8 cellular contexts compared by ENCODE assay signal in genomic region chr2:71069376-71069775, GRCh38. TPM values are rescaled to one million over a fixed set of nuclear protein-coding genes. Genes with fewer than 3 reads are reported as not detected.
DNase-seq lines count a peak whose midpoint lies in the region; ATAC-seq and TF ChIP-seq lines count a peak whose summit lies in the region.

No MANE protein-coding gene starts in this region.

- no peak for TF ChIP-seq POLR2A in prostate gland (IDR thresholded peaks at IDR 0.05)

- no peaks in the 10 kb centered on the region for H3K9me3 ChIP-seq in SJSA1 (replicated peaks)
- H3K9me3 ChIP-seq in fibroblast of lung (ENCODE audit: control insufficient read depth, insufficient read depth, low read depth, low read length), result no peaks in the 10 kb centered on the region
- no peaks in the 10 kb centered on the region for H3K9me3 ChIP-seq in prostate gland

- no peak overlapping the region for H2AFZ ChIP-seq in fibroblast of lung (ENCODE audit: low read length)

- WGBS in prostate gland, result 42% methylated on average over 5 of the region's 5 CpGs

- H3K27me3 ChIP-seq in GM06990 (replicated peaks; ENCODE audit: control insufficient read depth, insufficient read depth, low read length), result no peaks in the 10 kb centered on the region
- H3K27me3 ChIP-seq in SJSA1 (replicated peaks), result no peaks in the 10 kb centered on the region
- no peaks in the 10 kb centered on the region for H3K27me3 ChIP-seq in fibroblast of lung (ENCODE audit: control insufficient read depth, insufficient read depth, low read length)
- H3K27me3 ChIP-seq in prostate gland (replicated peaks; ENCODE audit: insufficient read depth), result no peaks in the 10 kb centered on the region

- ATAC-seq in HG03442 (IDR thresholded peaks at IDR 0.05; ENCODE audit: unreplicated experiment), result no peak

- peak overlapping the region; percentile 93 for H3K9ac ChIP-seq in fibroblast of lung (ENCODE audit: insufficient read depth, low read length)

- H3K36me3 ChIP-seq in GM06990 (ENCODE audit: control insufficient read depth, insufficient read depth, low read length), result peaks cover 19% of the 10 kb centered on the region
- H3K36me3 ChIP-seq in SJSA1, result peaks cover 29% of the 10 kb centered on the region
- H3K36me3 ChIP-seq in fibroblast of lung (ENCODE audit: control insufficient read depth, insufficient read depth, low read length), result peaks cover 18% of the 10 kb centered on the region
- no peaks in the 10 kb centered on the region for H3K36me3 ChIP-seq in prostate gland

- H3K4me3 ChIP-seq in GM06990 (replicated peaks; ENCODE audit: low read depth, low read length), result peak overlapping the region; percentile 79
- peak overlapping the region; percentile 68 for H3K4me3 ChIP-seq in SJSA1
- H3K4me3 ChIP-seq in fibroblast of lung (replicated peaks in 1 of 4; ENCODE audit: control extremely low read depth in 1 of 4, insufficient read depth in 1 of 4, low read depth in 3 of 4, low read length in 4 of 4), result peak overlapping the region; percentile 48 to 99 (median 78)
- peak overlapping the region; percentile 75 to 77 for H3K4me3 ChIP-seq in prostate gland

- intact Hi-C loops in prostate gland (cut with DNase I), result loop anchor here (5.0 kb wide), 1 partner anchor 63 kb away; the partner anchor contains the start of genes MCEE and MPHOSPH10

- DNase-seq in GM06990 (ENCODE audit: extremely low read depth, insufficient read length) (no peak), SJSA1 (ENCODE audit: low read depth in 1 of 2, low spot score in 2 of 2) (no peak), fibroblast of lung (ENCODE audit: low read depth in 2 of 2) (peak in 1 of 2 donors; percentile 64), prostate gland (ENCODE audit: low spot score) (no peak), NCI-H345 treated with DMSO at 0.1 percent for 48 hours (lab: John Stamatoyannopoulos, UW; ENCODE audit: unreplicated experiment) (no peak), glomerular visceral epithelial cell (ENCODE audit: extremely low spot score) (no peak), NCI-H2171 (lab: John Stamatoyannopoulos, UW) (no peak)

- H3K27ac ChIP-seq in SJSA1 (peak overlapping the region; percentile 79; the same call in 1 of the 2 replicates), fibroblast of lung (ENCODE audit: insufficient read depth, low read length) (peak overlapping the region; percentile 97), prostate gland (peak overlapping the region in 1 of 2 donors; percentile 89)

- peak overlapping the region; percentile 79 for H3K4me2 ChIP-seq in fibroblast of lung (ENCODE audit: extremely low read depth, insufficient read depth, low read length)

- TF ChIP-seq CTCF in GM06990 (IDR thresholded peaks at IDR 0.05; ENCODE audit: insufficient read depth, low read length, poor library complexity, severe bottlenecking) (no peak), fibroblast of lung (conservative IDR thresholded peaks at IDR 0.05 in 1 of 2, IDR thresholded peaks at IDR 0.05 in 1 of 2; ENCODE audit: low read depth in 1 of 2, low read length in 2 of 2) (no peak), prostate gland (IDR thresholded peaks at IDR 0.05) (no peak)

- no peaks in the 10 kb centered on the region for H4K20me1 ChIP-seq in fibroblast of lung (ENCODE audit: control insufficient read depth, extremely low read depth, insufficient read depth, low read length)

- peaks cover 30% of the 10 kb centered on the region for H3K79me2 ChIP-seq in fibroblast of lung (ENCODE audit: control insufficient read depth, insufficient read depth, low read length)

- peaks cover 17% of the 10 kb centered on the region for H3K4me1 ChIP-seq in SJSA1 (replicated peaks)
- peaks cover 7% of the 10 kb centered on the region for H3K4me1 ChIP-seq in fibroblast of lung (ENCODE audit: control insufficient read depth, extremely low read depth, insufficient read depth, low read length)
- no peaks in the 10 kb centered on the region for H3K4me1 ChIP-seq in prostate gland (replicated peaks)

RNA-seq across cellular contexts. Expression of gene NAGK, which starts 0.9 kb away (rescaled TPM):
- total RNA-seq in SJSA1 (2014; rRNA removed; shearing (Covaris generic)), result 35.8 and 48.0 TPM in 2 replicates
- total RNA-seq in fibroblast of lung (46.5 and 50.4 TPM in 2 replicates), prostate gland (10 to 100 TPM; 56.4 to 58.5 TPM)
- 121 and 136 TPM in 2 replicates for polyA plus RNA-seq in fibroblast of lung
- polyA plus RNA-seq in fibroblast of lung (2012), result 121 and 138 TPM in 2 replicates
- polyA minus RNA-seq in fibroblast of lung (ENCODE audit: low replicate concordance), result 93.0 and 97.4 TPM in 2 replicates
